ENCODE assay signal across 9 cellular contexts in genomic region chr19:19662344-19662743, GRCh38. TPM values are rescaled to one million over a fixed set of nuclear protein-coding genes. Genes with fewer than 3 reads are reported as not detected.
DNase-seq lines count a peak whose midpoint lies in the region; ATAC-seq and TF ChIP-seq lines count a peak whose summit lies in the region.
"Had no signal": no experiment of that assay in that cellular context is flagged by ENCODE, and none has a peak within 500 bp of the region (broad histone marks: within the 10 kb centered on the region; RNA-seq: fewer than 3 reads in every experiment).

No MANE protein-coding gene starts in this region.

- H3K4me3 Mint-ChIP-seq in CD4-positive, alpha-beta memory T cell = peak overlapping the region; percentile 89 to 96 (median 92)
- peak overlapping the region; percentile 94 for H3K4me3 Mint-ChIP-seq in endothelial cell (ENCODE audit: unreplicated experiment)

- ATAC-seq in GM18858 (IDR thresholded peaks at IDR 0.05; ENCODE audit: unreplicated experiment) = no peak

- POLR2A ChIA-PET in CD4-positive, alpha-beta memory T cell (lab: Charles Lee; ENCODE audit: partially characterized antibody) = interaction anchor here (0.9 to 8.2 kb wide), 24 partner anchors 11 to 239 kb away, joined by 3 to 135 read pairs (median 10); partner anchors contain the start of genes GMIP, LPAR2, NDUFA13 and PBX4

- no peaks in the 10 kb centered on the region for H3K9me3 ChIP-seq in CD4-positive, alpha-beta memory T cell (ENCODE audit: control insufficient read depth in 1 of 2, low read length in 2 of 2)
- H3K9me3 ChIP-seq in OCI-LY3 (ENCODE audit: insufficient read depth, low read length) (no peaks in the 10 kb centered on the region), neutrophil (no peaks in the 10 kb centered on the region)

- H3K9me3 Mint-ChIP-seq in CD4-positive, alpha-beta memory T cell = peaks cover 0 to 5% (median 0%) of the 10 kb centered on the region in 8 donors
- no peaks in the 10 kb centered on the region for H3K9me3 Mint-ChIP-seq in endothelial cell (ENCODE audit: unreplicated experiment)

- H3K4me1 Mint-ChIP-seq in CD4-positive, alpha-beta memory T cell = peaks cover 25 to 46% (median 33%) of the 10 kb centered on the region in 4 donors
- peaks cover 15% of the 10 kb centered on the region for H3K4me1 Mint-ChIP-seq in endothelial cell (ENCODE audit: unreplicated experiment)

- CTCF ChIA-PET in CD4-positive, alpha-beta memory T cell (lab: Charles Lee; ENCODE audit: partially characterized antibody) = interaction anchor here (1.0 to 4.2 kb wide), 7 partner anchors 12 to 130 kb away, joined by 3 to 12 read pairs (median 4); partner anchors contain the start of gene GMIP

- TF ChIP-seq CTCF in OCI-LY3 (IDR thresholded peaks at IDR 0.05; ENCODE audit: low read depth, low read length) = no peak
- no peak for TF ChIP-seq CTCF in endothelial cell (IDR thresholded peaks at IDR 0.05; ENCODE audit: unreplicated experiment)
- no peak for TF ChIP-seq CTCF in neutrophil (IDR thresholded peaks at IDR 0.05)

- H3K27me3 ChIP-seq in CD4-positive, alpha-beta memory T cell (ENCODE audit: insufficient read depth, low read length) = no peaks in the 10 kb centered on the region
- H3K27me3 ChIP-seq in OCI-LY3 (ENCODE audit: low read depth, low read length) = no peaks in the 10 kb centered on the region
- H3K27me3 ChIP-seq in neutrophil = no peaks in the 10 kb centered on the region

- no peak for DNase-seq in CD4-positive, alpha-beta memory T cell
- DNase-seq in endothelial cell (ENCODE audit: low spot score) (no peak), middle frontal gyrus (ENCODE audit: extremely low spot score, low spot score) (no peak), SIG-M5 (lab: John Stamatoyannopoulos, UW) (no peak), NCI-H1105 (lab: John Stamatoyannopoulos, UW) (no peak)
- DNase-seq: NCI-H1436 treated with DMSO at 0.1 percent for 48 hours had no signal

- H4K20me1 ChIP-seq in OCI-LY3 (ENCODE audit: insufficient read depth, low read length) = no peaks in the 10 kb centered on the region

- H3K79me2 ChIP-seq in OCI-LY3 (ENCODE audit: low read length) = peaks cover 56% of the 10 kb centered on the region

- H3K27me3 Mint-ChIP-seq in CD4-positive, alpha-beta memory T cell = no peaks in the 10 kb centered on the region
- peaks cover 19% of the 10 kb centered on the region for H3K27me3 Mint-ChIP-seq in endothelial cell (ENCODE audit: unreplicated experiment)

- peaks cover 18 to 44% of the 10 kb centered on the region in 2 donors for H3K36me3 Mint-ChIP-seq in CD4-positive, alpha-beta memory T cell
- H3K36me3 Mint-ChIP-seq in endothelial cell (ENCODE audit: low read depth, unreplicated experiment) = peaks cover 20% of the 10 kb centered on the region

- no peak overlapping the region for H2AFZ ChIP-seq in OCI-LY3 (ENCODE audit: low read depth, low read length)

- H3K27ac ChIP-seq in CD4-positive, alpha-beta memory T cell (ENCODE audit: low read depth, low read length) = peak overlapping the region; percentile 89
- H3K27ac ChIP-seq in OCI-LY3 (ENCODE audit: low read length) (peak overlapping the region; percentile 93), neutrophil (peak overlapping the region; percentile 97)

- H3K4me1 ChIP-seq in CD4-positive, alpha-beta memory T cell (ENCODE audit: insufficient read depth, low read length) = peaks cover 50% of the 10 kb centered on the region
- H3K4me1 ChIP-seq in OCI-LY3 (ENCODE audit: low read length) (peaks cover 15% of the 10 kb centered on the region), neutrophil (ENCODE audit: control insufficient read depth in 1 of 2, insufficient read depth in 1 of 2, low read depth in 1 of 2, low read length in 1 of 2) (peaks cover 20 to 23% of the 10 kb centered on the region in 2 experiments)

- H3K4me2 ChIP-seq in OCI-LY3 (ENCODE audit: low read length) = peak overlapping the region; percentile 94

- H3K27ac Mint-ChIP-seq in CD4-positive, alpha-beta memory T cell = peak overlapping the region; percentile 91 to 99 (median 95)
- H3K27ac Mint-ChIP-seq in endothelial cell (ENCODE audit: unreplicated experiment) = peak overlapping the region; percentile 93

- peak overlapping the region; percentile 76 for H3K9ac ChIP-seq in OCI-LY3 (ENCODE audit: low read length)

- peak overlapping the region; percentile 78 to 89 for H3K4me3 ChIP-seq in CD4-positive, alpha-beta memory T cell (ENCODE audit: low read length in 2 of 2)
- H3K4me3 ChIP-seq in OCI-LY3 (ENCODE audit: low read length) = peak overlapping the region; percentile 80
- H3K4me3 ChIP-seq in neutrophil (ENCODE audit: low read depth in 1 of 2, low read length in 1 of 2) = peak overlapping the region in 1 of 2 experiments; percentile 96

- intact Hi-C loops in CD4-positive, alpha-beta memory T cell (cut with micrococcal nuclease) = loop anchor here (2.0 to 10.0 kb wide), 5 partner anchors 20 to 470 kb away; partner anchors contain the start of genes BORCS8, GATAD2A, GMIP and PBX4

- H3K36me3 ChIP-seq in CD4-positive, alpha-beta memory T cell (ENCODE audit: insufficient read depth, low read length) = peaks cover 29% of the 10 kb centered on the region
- H3K36me3 ChIP-seq in OCI-LY3 (replicated peaks; ENCODE audit: low read depth, low read length) (peaks cover 29% of the 10 kb centered on the region), neutrophil (peaks cover 27% of the 10 kb centered on the region)

RNA-seq across cellular contexts. Expression of gene ATP13A1, which starts 1.1 kb away (rescaled TPM):
- 100 to 1,000 TPM; 137 to 139 TPM for total RNA-seq in CD4-positive, alpha-beta memory T cell
- 10 to 100 TPM; 21.3 to 54.7 TPM for polyA plus RNA-seq in CD4-positive, alpha-beta memory T cell
- total RNA-seq in endothelial cell (ENCODE audit: unreplicated experiment) = 56.7 TPM

RNA-seq across cellular contexts. Expression of gene ZNF101, which starts 6.3 kb away (rescaled TPM):
- total RNA-seq in CD4-positive, alpha-beta memory T cell = 100 to 1,000 TPM; 152 to 156 TPM
- 100 to 1,000 TPM in 1 of 2 donors, 10 to 100 TPM in 1; 97.3 to 113 TPM for polyA plus RNA-seq in CD4-positive, alpha-beta memory T cell
- 29.5 TPM for total RNA-seq in endothelial cell (ENCODE audit: unreplicated experiment)

RNA-seq across cellular contexts. Expression of gene GMIP, which starts 18.9 kb away (rescaled TPM):
- total RNA-seq in CD4-positive, alpha-beta memory T cell = 100 to 1,000 TPM; 101 to 105 TPM
- 10 to 100 TPM; 28.4 to 49.7 TPM for polyA plus RNA-seq in CD4-positive, alpha-beta memory T cell
- total RNA-seq in endothelial cell (ENCODE audit: unreplicated experiment) = 18.5 TPM

RNA-seq across cellular contexts. Expression of gene LPAR2, which starts 34.3 kb away (rescaled TPM):
- total RNA-seq in CD4-positive, alpha-beta memory T cell = 10 to 100 TPM; 70.7 to 72.4 TPM
- 10 to 100 TPM; 27.2 to 37.7 TPM for polyA plus RNA-seq in CD4-positive, alpha-beta memory T cell
- total RNA-seq in endothelial cell (ENCODE audit: unreplicated experiment) = 35.5 TPM

RNA-seq across cellular contexts. Expression of gene PBX4, which starts 43.9 kb away (rescaled TPM):
- total RNA-seq in CD4-positive, alpha-beta memory T cell = 10 to 100 TPM; 46.5 to 56.3 TPM
- polyA plus RNA-seq in CD4-positive, alpha-beta memory T cell = 10 to 100 TPM in 1 of 2 donors, 1 to 10 TPM in 1; 3.9 to 11.8 TPM
- total RNA-seq in endothelial cell (ENCODE audit: unreplicated experiment) = 0.82 TPM
